Comparison of ENCODE assay signal across 16 cellular contexts in the genomic region with DNA sequence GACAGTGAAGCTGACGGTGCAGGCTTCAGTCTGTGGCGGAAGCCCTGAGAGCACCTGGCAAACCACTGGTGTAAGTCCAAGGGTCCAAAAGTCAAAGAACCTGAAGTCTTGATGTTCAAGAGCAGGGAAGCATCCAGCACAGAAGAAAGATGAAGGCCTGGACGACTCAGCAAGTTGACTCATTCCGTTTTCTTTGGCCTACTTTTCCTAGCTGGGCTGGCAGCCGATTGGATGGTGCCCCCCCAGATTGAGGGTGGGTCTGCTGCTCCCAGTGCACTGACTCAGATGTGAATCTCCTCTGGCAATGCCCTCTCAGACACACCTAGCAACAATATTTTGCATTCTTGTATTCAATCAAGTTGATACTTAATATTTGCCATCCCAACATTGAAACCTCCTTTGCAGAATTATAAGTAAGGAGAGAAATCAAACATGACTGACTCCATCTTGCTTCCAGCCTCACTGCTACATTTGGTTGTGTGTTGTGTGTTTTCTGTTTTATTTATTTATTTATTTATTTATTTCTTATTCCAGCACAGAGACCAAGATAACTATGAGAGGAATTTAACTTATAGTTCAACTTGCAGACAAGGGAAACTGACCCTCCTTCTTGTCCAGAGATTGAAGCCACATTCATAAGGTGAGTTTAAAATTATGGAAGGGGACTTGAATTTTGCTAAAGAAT. TPM values are rescaled to one million over a fixed set of nuclear protein-coding genes. Genes with fewer than 3 reads are reported as not detected.
DNase-seq lines count a peak whose midpoint lies in the region; ATAC-seq, FAIRE-seq and TF ChIP-seq lines count a peak whose summit lies in the region.
"Had no signal": no experiment of that assay in that cellular context is flagged by ENCODE, and none has a peak within 500 bp of the region (broad histone marks: within the 10 kb centered on the region; RNA-seq: fewer than 3 reads in every experiment).

No MANE protein-coding gene starts in this region.

- H3K9me3 Mint-ChIP-seq in HFFc6 = no peaks in the 10 kb centered on the region

- peak overlapping the region; percentile 59 for H3K27ac ChIP-seq in SJSA1

- no peak for TF ChIP-seq CTCF in HFFc6 (IDR thresholded peaks at IDR 0.05)

- H3K36me3 ChIP-seq in SJSA1 (no peaks in the 10 kb centered on the region), H7 (replicated peaks; ENCODE audit: control insufficient read depth, insufficient read depth, low read length) (no peaks in the 10 kb centered on the region)

- H3K27ac Mint-ChIP-seq in HFFc6 = peak overlapping the region; percentile 83
- H3K27ac Mint-ChIP-seq: naive B cell had no signal

- no peak for ATAC-seq in HG03196 (IDR thresholded peaks at IDR 0.05; ENCODE audit: unreplicated experiment)
- no peak for ATAC-seq in left ventricle myocardium superior
- ATAC-seq: left colon had no signal

- H3K4me1 Mint-ChIP-seq in HFFc6 (ENCODE audit: low read depth) = peaks cover 47% of the 10 kb centered on the region

- H3K27me3 ChIP-seq in SJSA1 (replicated peaks) = no peaks in the 10 kb centered on the region
- H3K27me3 ChIP-seq in H7 (ENCODE audit: control insufficient read depth, insufficient read depth, low read length) = no peaks in the 10 kb centered on the region

- 0 out of 2 replicates have a peak, but pooled peaks cover 4% of the 10 kb centered on the region for H3K9me3 ChIP-seq in SJSA1 (replicated peaks)

- H3K4me3 ChIP-seq in SJSA1 (no peak overlapping the region), H7 (ENCODE audit: insufficient read depth, low read depth, low read length) (no peak overlapping the region)

- intact Hi-C loops in left ventricle myocardium superior (cut with micrococcal nuclease) = no loop called here

- DNase-seq in HFFc6 (peak; percentile 54), SJSA1 (ENCODE audit: low read depth in 1 of 2, low spot score in 2 of 2) (peak; percentile 46 to 68), fibroblast of peridontal ligament (ENCODE audit: extremely low read depth) (peak; percentile 15), urothelium cell line (ENCODE audit: low spot score) (peak; percentile 64), H7 (no peak), left ventricle myocardium superior (no peak)
- DNase-seq: activated CD4-positive, CD25-positive, alpha-beta regulatory T cell; activated CD8-positive, alpha-beta memory T cell treated with anti-CD3 and anti-CD28 coated beads, Interleukin-2, amount 50 U/mL, for 48 hours; amniotic stem cell; glutamatergic neuron; KG1; left colon; naive B cell; NCI-H1930 had no signal

- H3K4me3 Mint-ChIP-seq in HFFc6 = peak overlapping the region; percentile 67; the same call in 1 of the 2 replicates
- H3K4me3 Mint-ChIP-seq: naive B cell had no signal

- H3K27me3 Mint-ChIP-seq in HFFc6 (ENCODE audit: insufficient read depth) = peaks cover 20% of the 10 kb centered on the region

- no peaks in the 10 kb centered on the region for H3K36me3 Mint-ChIP-seq in HFFc6 (ENCODE audit: low read depth)
- H3K36me3 Mint-ChIP-seq: naive B cell had no signal

- H3K4me1 ChIP-seq in SJSA1 (replicated peaks) = peaks cover 37% of the 10 kb centered on the region

- FAIRE-seq in urothelium cell line (lab: Jason Lieb, UNC) = peak; percentile 40

RNA-seq across cellular contexts. Expression of a gene that starts 32.8 kb away (rescaled TPM):
- total RNA-seq in HFFc6 (2021; fragmentation: NEBNext Ultra II Directional; extraction: Animal tissue kit (Norgen Biotek cat#: 25700)) = not detected
- not detected in 2 replicates for total RNA-seq in SJSA1 (2014; rRNA removed; shearing (Covaris generic))
- total RNA-seq in H7 (2014; rRNA removed; shearing (Covaris generic)) = 0.17 TPM in 1 of 2 replicates, not detected in the other
- not detected for total RNA-seq in left ventricle myocardium superior
- total RNA-seq: dermis microvascular lymphatic vessel endothelial cell, left colon had no signal

RNA-seq across cellular contexts. Expression of a gene that starts 48.7 kb away (rescaled TPM):
- not detected for total RNA-seq in HFFc6 (2021; fragmentation: NEBNext Ultra II Directional; extraction: Animal tissue kit (Norgen Biotek cat#: 25700))
- not detected in 2 replicates for total RNA-seq in SJSA1 (2014; rRNA removed; shearing (Covaris generic))
- total RNA-seq in H7 (2014; rRNA removed; shearing (Covaris generic)) = not detected in 2 replicates
- not detected for total RNA-seq in left ventricle myocardium superior
- total RNA-seq: dermis microvascular lymphatic vessel endothelial cell, left colon had no signal

RNA-seq across cellular contexts. Expression of a gene that starts 56.4 kb away (rescaled TPM):
- not detected for total RNA-seq in HFFc6 (2021; fragmentation: NEBNext Ultra II Directional; extraction: Animal tissue kit (Norgen Biotek cat#: 25700))
- not detected in 2 replicates for total RNA-seq in SJSA1 (2014; rRNA removed; shearing (Covaris generic))
- not detected in 2 replicates for total RNA-seq in H7 (2014; rRNA removed; shearing (Covaris generic))
- not detected for total RNA-seq in left ventricle myocardium superior
- total RNA-seq: dermis microvascular lymphatic vessel endothelial cell, left colon had no signal

Comparison
In these comparisons a context has a peak if more than half of its experiments do, and no peak if none do; other contexts are left out.
1. DNase-seq: peak in HFFc6 (single experiment), SJSA1 (2 of 2), fibroblast of peridontal ligament (single experiment) and urothelium cell line (single experiment); none in H7 (single experiment) and left ventricle myocardium superior (single experiment).